Comparison of ENCODE assay signal across 14 cellular contexts in genomic region chr5:66454186-66455078, GRCh38.
A peak's percentile ranks its signal among the peaks of the same experiment; 100 is the strongest.
DNase-seq lines count a peak whose midpoint lies in the region; ATAC-seq and TF ChIP-seq lines count a peak whose summit lies in the region.
"Had no signal": no experiment of that assay in that cellular context is flagged by ENCODE, and none has a peak within 500 bp of the region (broad histone marks: within the 10 kb centered on the region; RNA-seq: fewer than 3 reads in every experiment).

No MANE protein-coding gene starts in this region.

- no TSS peak for BruUV-seq in Calu3 (replicated peaks; lab: Mats Ljungman, UMichigan)

- no peak for TF ChIP-seq CTCF in HFFc6 (IDR thresholded peaks at IDR 0.05)
- no peak for TF ChIP-seq CTCF in body of pancreas (IDR thresholded peaks at IDR 0.05)
- TF ChIP-seq CTCF in thoracic aorta (IDR thresholded peaks at IDR 0.05), result no peak
- no peak for TF ChIP-seq CTCF in Calu3 (IDR thresholded peaks at IDR 0.05; ENCODE audit: unreplicated experiment)

- ATAC-seq in body of pancreas, result peak; percentile 86
- ATAC-seq in thoracic aorta (ENCODE audit: insufficient number of reproducible peaks, low FRiP score, low read depth), result peak; percentile 53
- ATAC-seq: CD8-positive, alpha-beta T cell had no signal

- intact Hi-C loops in body of pancreas (cut with DNase I) (no loop called here), Calu3 (cut with micrococcal nuclease; ENCODE audit: unreplicated experiment) (no loop called here)

- no peaks in the 10 kb centered on the region for H3K9me3 ChIP-seq in body of pancreas
- H3K9me3 ChIP-seq in thoracic aorta, result no peaks in the 10 kb centered on the region

- no peaks in the 10 kb centered on the region for H3K4me1 Mint-ChIP-seq in HFFc6 (ENCODE audit: low read depth)
- H3K4me1 Mint-ChIP-seq in Calu3 (ENCODE audit: low read depth, unreplicated experiment), result no peaks in the 10 kb centered on the region
- H3K4me1 Mint-ChIP-seq: activated CD4-positive, alpha-beta T cell treated with anti-CD3 and anti-CD28 coated beads, Interleukin-2, amount 10 ng/mL, durations not matched to agents 7 days and 5 days had no signal

- H3K27ac ChIP-seq in body of pancreas, result peak overlapping the region; percentile 40 to 80 (median 66)
- peak overlapping the region; percentile 40 to 52 for H3K27ac ChIP-seq in thoracic aorta
- H3K27ac ChIP-seq: dorsolateral prefrontal cortex, tibial nerve had no signal

- 50 to 64% methylated on average over 13 of the region's 13 CpGs for WGBS in body of pancreas, 2 donors

- H3K27me3 Mint-ChIP-seq in HFFc6 (ENCODE audit: insufficient read depth) (no peaks in the 10 kb centered on the region), Calu3 (ENCODE audit: unreplicated experiment) (peaks cover 38% of the 10 kb centered on the region)

- H3K4me1 ChIP-seq in body of pancreas, result no peaks in the 10 kb centered on the region
- H3K4me1 ChIP-seq in thoracic aorta (ENCODE audit: control insufficient read depth in 1 of 2, low read depth in 2 of 2), result peaks cover 0 to 8% of the 10 kb centered on the region in 2 donors
- H3K4me1 ChIP-seq: tibial nerve had no signal

- H3K27me3 ChIP-seq in body of pancreas (no peaks in the 10 kb centered on the region), thoracic aorta (replicated peaks; ENCODE audit: insufficient read depth) (no peaks in the 10 kb centered on the region)
- H3K27me3 ChIP-seq: tibial nerve had no signal

- DNase-seq in HFFc6 (no peak), body of pancreas (peak in 3 of 4 donors; percentile 11 to 27 (median 13)), iris pigment epithelial cell (ENCODE audit: low read depth) (peak; percentile 22), thoracic aorta (ENCODE audit: low spot score) (no peak), amygdala (lab: John Stamatoyannopoulos, UW) (no peak), Calu3 (no peak), NCI-H526 (lab: John Stamatoyannopoulos, UW) (no peak)
- DNase-seq: activated CD4-positive, alpha-beta T cell treated with anti-CD3 and anti-CD28 coated beads, Interleukin-2, amount 10 ng/mL, durations not matched to agents 7 days and 5 days; CD8-positive, alpha-beta T cell; dorsolateral prefrontal cortex; MV-4-11; NCI-H2107; SHP77 had no signal

- no peaks in the 10 kb centered on the region for H3K36me3 ChIP-seq in body of pancreas (replicated peaks in 1 of 2; ENCODE audit: insufficient read depth in 1 of 2, low read depth in 2 of 2)
- no peaks in the 10 kb centered on the region for H3K36me3 ChIP-seq in thoracic aorta
- H3K36me3 ChIP-seq: tibial nerve had no signal

- peaks cover 33% of the 10 kb centered on the region for H3K9me3 Mint-ChIP-seq in HFFc6
- no peaks in the 10 kb centered on the region for H3K9me3 Mint-ChIP-seq in Calu3 (ENCODE audit: low read depth, unreplicated experiment)
- H3K9me3 Mint-ChIP-seq: CD8-positive, alpha-beta T cell had no signal

- peak in 1 of 3 donors; percentile 14 for TF ChIP-seq POLR2A in body of pancreas (IDR thresholded peaks at IDR 0.05)

- H3K36me3 Mint-ChIP-seq in HFFc6 (ENCODE audit: low read depth) (no peaks in the 10 kb centered on the region), Calu3 (ENCODE audit: insufficient read depth, unreplicated experiment) (no peaks in the 10 kb centered on the region)
- H3K36me3 Mint-ChIP-seq: CD8-positive, alpha-beta T cell had no signal

- H3K27ac Mint-ChIP-seq in HFFc6 (no peak overlapping the region), Calu3 (ENCODE audit: unreplicated experiment) (no peak overlapping the region)
- H3K27ac Mint-ChIP-seq: activated CD4-positive, alpha-beta T cell treated with anti-CD3 and anti-CD28 coated beads, Interleukin-2, amount 10 ng/mL, durations not matched to agents 7 days and 5 days; CD8-positive, alpha-beta T cell had no signal

- H3K4me3 Mint-ChIP-seq in HFFc6, result peak overlapping the region; percentile 20; the same call in 1 of the 2 replicates
- H3K4me3 Mint-ChIP-seq in Calu3 (ENCODE audit: low read depth, unreplicated experiment), result no peak overlapping the region
- H3K4me3 Mint-ChIP-seq: activated CD4-positive, alpha-beta T cell treated with anti-CD3 and anti-CD28 coated beads, Interleukin-2, amount 10 ng/mL, durations not matched to agents 7 days and 5 days; CD8-positive, alpha-beta T cell had no signal

- H3K4me3 ChIP-seq in body of pancreas (no peak overlapping the region), thoracic aorta (peak overlapping the region; percentile 65)
- H3K4me3 ChIP-seq: tibial nerve had no signal

- CTCF ChIA-PET in Calu3 (lab: Charles Lee), result no interaction called here

Comparison
In these comparisons a context has a peak if more than half of its experiments do, and no peak if none do; other contexts are left out.
1. DNase-seq: peak in body of pancreas (3 of 4) and iris pigment epithelial cell (single experiment); none in HFFc6 (single experiment), thoracic aorta (single experiment), amygdala (0 of 56), Calu3 (single experiment) and NCI-H526 (0 of 2).